In genomic region chr2:177254433-177255226, GRCh38 we compare ENCODE assay signal across 1 cellular context.
TF ChIP-seq lines count a peak whose summit lies in the region.

No MANE protein-coding gene starts in this region.

TF ChIP-seq in K562, 482 proteins besides CTCF, POLR2A, EP300 and RAD21 (continued from another document and continues in another):
- TF ChIP-seq VEZF1 (CRISPR knock-in tag; IDR thresholded peaks at IDR 0.05) (no peak; the same call in 1 of the 2 replicates), NR0B1 (IDR thresholded peaks at IDR 0.05; ENCODE audit: partially characterized antibody) (no peak), CBFA2T2 (conservative IDR thresholded peaks at IDR 0.05) (no peak), CTCFL (IDR thresholded peaks at IDR 0.05; ENCODE audit: borderline replicate concordance, insufficient read depth, low read depth, low read length, poor library complexity, severe bottlenecking) (peak; percentile 87), MCM7 (IDR thresholded peaks at IDR 0.05) (no peak), ZNF778 (CRISPR knock-in tag; IDR thresholded peaks at IDR 0.05) (no peak), ARID3A (IDR thresholded peaks at IDR 0.05; ENCODE audit: borderline replicate concordance, low read depth, low read length) (peak; percentile 84; the same call in 1 of the 2 replicates), SMARCA4 (IDR thresholded peaks at IDR 0.05) (peak; percentile 58), SP2 (IDR thresholded peaks at IDR 0.05; ENCODE audit: extremely low read depth, low read depth, low read length, poor library complexity, severe bottlenecking) (no peak), PATZ1 (CRISPR knock-in tag; IDR thresholded peaks at IDR 0.05; ENCODE audit: borderline replicate concordance) (no peak), POLR2B (IDR thresholded peaks at IDR 0.05; ENCODE audit: low read depth, partially characterized antibody) (peak; percentile 13), ZNF24 (IDR thresholded peaks at IDR 0.05) (0 out of 2 replicates have a peak, but pooled peaks have one; percentile 27), FOXJ2 (tag; IDR thresholded peaks at IDR 0.05) (no peak), ZBTB2 (IDR thresholded peaks at IDR 0.05) (no peak), E2F8 (IDR thresholded peaks at IDR 0.05; ENCODE audit: low read depth, partially characterized antibody) (peak; percentile 34), SREBF2 (CRISPR knock-in tag; IDR thresholded peaks at IDR 0.05) (no peak), DDX20 (tag; IDR thresholded peaks at IDR 0.05; ENCODE audit: low read depth) (no peak), ATF3 (IDR thresholded peaks at IDR 0.05) (no peak), ATF3 (CRISPR knock-in tag; conservative IDR thresholded peaks at IDR 0.05) (0 out of 2 replicates have a peak, but pooled peaks have one; percentile 42), ZSCAN32 (CRISPR knock-in tag; IDR thresholded peaks at IDR 0.05) (no peak), DEAF1 (CRISPR knock-in tag; IDR thresholded peaks at IDR 0.05) (peak; percentile 51; the same call in 1 of the 2 replicates), MTA3 (IDR thresholded peaks at IDR 0.05; ENCODE audit: borderline replicate concordance) (peak; percentile 54; the same call in 1 of the 2 replicates), CC2D1A (IDR thresholded peaks at IDR 0.05) (no peak), AFF1 (IDR thresholded peaks at IDR 0.05; ENCODE audit: low read depth in 1 of 2, partially characterized antibody in 2 of 2) (peak in 1 of 2 experiments; percentile 25), ZBTB34 (CRISPR knock-in tag; IDR thresholded peaks at IDR 0.05) (no peak), NFATC3 (IDR thresholded peaks at IDR 0.05) (no peak), NR2C2 (CRISPR knock-in tag; IDR thresholded peaks at IDR 0.05) (no peak), NR2C2 (tag; IDR thresholded peaks at IDR 0.05) (no peak), ATF1 (CRISPR knock-in tag; IDR thresholded peaks at IDR 0.05) (no peak), ATF1 (tag; IDR thresholded peaks at IDR 0.05) (0 out of 2 replicates have a peak, but pooled peaks have one; percentile 13), MCM2 (IDR thresholded peaks at IDR 0.05; ENCODE audit: low read depth) (no peak), HMBOX1 (IDR thresholded peaks at IDR 0.05) (0 out of 2 replicates have a peak, but pooled peaks have one; percentile 10), MEIS2 (IDR thresholded peaks at IDR 0.05; ENCODE audit: partially characterized antibody) (peak; percentile 90)
